ENCODE assay signal across 30 cellular contexts in the genomic region with DNA sequence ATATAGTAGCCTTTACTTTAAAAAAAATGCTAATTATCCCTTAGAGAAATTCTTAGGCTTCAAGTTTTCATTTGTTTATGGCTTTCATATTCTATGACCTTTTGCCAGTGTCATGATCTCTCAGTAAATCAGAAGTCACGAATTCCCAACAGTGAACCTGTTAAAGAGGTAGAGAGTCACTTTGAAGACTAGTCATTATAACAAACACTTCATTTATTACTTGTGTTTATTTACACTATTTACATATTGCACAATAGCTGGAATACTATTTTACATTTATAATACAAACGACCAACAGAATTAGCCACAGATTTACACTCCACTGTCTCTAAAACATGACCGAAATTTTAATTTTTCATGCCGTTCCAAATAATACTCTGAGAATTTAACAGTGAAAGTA. TPM values are rescaled to one million over a fixed set of nuclear protein-coding genes. Genes with fewer than 3 reads are reported as not detected.
"Had no signal": no experiment of that assay in that cellular context is flagged by ENCODE, and none has a peak within 500 bp of the region (broad histone marks: within the 10 kb centered on the region; RNA-seq: fewer than 3 reads in every experiment).

No MANE protein-coding gene starts in this region.

- H3K4me3 ChIP-seq: esophagus muscularis mucosa, gastrocnemius medialis, heart left ventricle had no signal

- H3K27ac ChIP-seq: esophagus muscularis mucosa, foreskin keratinocyte, gastrocnemius medialis, WERI-Rb-1 had no signal

- H3K9me3 ChIP-seq: esophagus muscularis mucosa, gastrocnemius medialis, heart left ventricle had no signal

- ATAC-seq: activated CD4-positive, CD25-positive, alpha-beta regulatory T cell treated with anti-CD3 and anti-CD28 coated beads, Interleukin-2, amount 50 U/mL, for 24 hours; activated CD8-positive, alpha-beta T cell treated with anti-CD3 and anti-CD28 coated beads for 36 hours; activated naive CD4-positive, alpha-beta T cell treated with anti-CD3 and anti-CD28 coated beads, Interleukin-2, amount 50 U/mL, for 72 hours; effector memory CD8-positive, alpha-beta T cell; foreskin keratinocyte; gastrocnemius medialis; T-helper 17 cell had no signal

- H3K4me1 ChIP-seq: foreskin keratinocyte, gastrocnemius medialis had no signal

- H3K27me3 ChIP-seq: esophagus muscularis mucosa, foreskin keratinocyte, gastrocnemius medialis, heart left ventricle had no signal

- DNase-seq: activated B cell treated with CpG ODN at 0.5 μM for 24 hours; activated CD4-positive, alpha-beta T cell treated with anti-CD3 and anti-CD28 coated beads for 48 hours; activated CD4-positive, alpha-beta T cell treated with anti-CD3 and anti-CD28 coated beads, Interleukin-2, amount 50 U/mL, for 1 hour; activated CD4-positive, alpha-beta T cell treated with anti-CD3 and anti-CD28 coated beads, Interleukin-2, amount 50 U/mL, for 48 hours; activated CD8-positive, alpha-beta memory T cell treated with anti-CD3 and anti-CD28 coated beads for 24 hours; activated CD8-positive, alpha-beta T cell treated with anti-CD3 and anti-CD28 coated beads for 36 hours; activated effector memory CD4-positive, alpha-beta T cell treated with anti-CD3 and anti-CD28 coated beads, Interleukin-2, amount 50 U/mL, for 16 hours; activated naive CD4-positive, alpha-beta T cell treated with anti-CD3 and anti-CD28 coated beads, Interleukin-2, amount 10 ng/mL, durations not matched to agents 7 days and 5 days; activated naive CD8-positive, alpha-beta T cell treated with anti-CD3 and anti-CD28 coated beads, Interleukin-2, amount 10 ng/mL, durations not matched to agents 7 days and 5 days; activated T-cell treated with anti-CD3 and anti-CD28 coated beads, Interleukin-2, amount 50 U/mL, for 1 hour; activated T-cell treated with anti-CD3 and anti-CD28 coated beads, Interleukin-2, amount 50 U/mL, for 48 hours; amniotic stem cell; anterior cingulate cortex; caudate nucleus; cortex of kidney; dermis blood vessel endothelial cell; effector CD4-positive, alpha-beta T cell; effector memory CD8-positive, alpha-beta T cell; erythroblast; foreskin keratinocyte; gastrocnemius medialis; glutamatergic neuron; heart left ventricle; T-helper 1 cell; T-helper 17 cell; T1000; WERI-Rb-1 had no signal

RNA-seq across cellular contexts. Expression of gene ALKAL2, which starts 8.5 kb away (rescaled TPM):
- total RNA-seq: activated B cell treated with CpG ODN at 0.5 μM for 24 hours; activated CD8-positive, alpha-beta T cell treated with anti-CD3 and anti-CD28 coated beads for 36 hours; activated naive CD8-positive, alpha-beta T cell treated with anti-CD3 and anti-CD28 coated beads, Interleukin-2, amount 10 ng/mL, durations not matched to agents 7 days and 5 days; dermis blood vessel endothelial cell; foreskin keratinocyte; gastrocnemius medialis had no signal
- polyA plus RNA-seq: foreskin keratinocyte had no signal
